Comparison of ENCODE assay signal across 5 cellular contexts in genomic region chr6:27194453-27194852, GRCh38. TPM values are rescaled to one million over a fixed set of nuclear protein-coding genes. Genes with fewer than 3 reads are reported as not detected.
DNase-seq lines count a peak whose midpoint lies in the region; ATAC-seq, FAIRE-seq and TF ChIP-seq lines count a peak whose summit lies in the region.
"Not testable (repeated sequence)": the region's sequence is repeated elsewhere in the genome, so short reads cannot be mapped to it uniquely, and the experiment has no call there.
"Had no signal": no experiment of that assay in that cellular context is flagged by ENCODE, and none has a peak within 500 bp of the region (broad histone marks: within the 10 kb centered on the region; RNA-seq: fewer than 3 reads in every experiment).

No MANE protein-coding gene starts in this region.

- H3K27ac Mint-ChIP-seq in T-helper 17 cell (peak overlapping the region; percentile 68), glutamatergic neuron (ENCODE audit: unreplicated experiment) (peak overlapping the region; percentile 60), neural progenitor cell (peak overlapping the region; percentile 30)

- not testable (repeated sequence) for FAIRE-seq in K562 (lab: Jason Lieb, UNC)

- H3K27ac ChIP-seq in K562 (ENCODE audit: extremely low read depth, low read depth, low read length); neural progenitor cell: not testable (repeated sequence)

- not testable (repeated sequence) for H3K79me2 ChIP-seq in K562 (ENCODE audit: control insufficient read depth, insufficient read depth, low read length); neural progenitor cell (ENCODE audit: low read depth)

- not testable (repeated sequence) for TF ChIP-seq RAD21 in K562 (CRISPR knock-in tag; conservative IDR thresholded peaks at IDR 0.05 in 1 of 2, IDR thresholded peaks at IDR 0.05 in 1 of 2)

- H3K4me3 ChIP-seq in K562, neural progenitor cell: not testable (repeated sequence)

- not testable (repeated sequence) for H3K27me3 ChIP-seq in K562 (ENCODE audit: control insufficient read depth in 2 of 2, insufficient read depth in 2 of 2, low read length in 2 of 2); neural progenitor cell

- not testable (repeated sequence) for TF ChIP-seq CTCF in K562 (IDR thresholded peaks at IDR 0.05 in 2 of 3, conservative IDR thresholded peaks at IDR 0.05 in 1 of 3; ENCODE audit: insufficient read depth in 2 of 3, low read depth in 1 of 3, low read length in 3 of 3); glutamatergic neuron (IDR thresholded peaks at IDR 0.05; ENCODE audit: partially characterized antibody, unreplicated experiment); neural progenitor cell (IDR thresholded peaks at IDR 0.05)

- not testable (repeated sequence) for H3F3A ChIP-seq in neural progenitor cell (ENCODE audit: low read depth)

- BruUV-seq in K562 (replicated peaks; lab: Mats Ljungman, UMichigan), result not testable (repeated sequence)

- not testable (repeated sequence) for TF ChIP-seq POLR2A in K562 (conservative IDR thresholded peaks at IDR 0.05)

- not testable (repeated sequence) for H3K9me3 ChIP-seq in T-helper 17 cell (ENCODE audit: control insufficient read depth, low read length, poor library complexity, severe bottlenecking); K562 (replicated peaks; ENCODE audit: control insufficient read depth, insufficient read depth, low read depth, low read length); neural progenitor cell (ENCODE audit: low read depth)

- CTCF ChIA-PET in K562 (lab: Yijun Ruan, JAX; ENCODE audit: low intra/inter-chr PET ratio), result not testable (repeated sequence)

- intact Hi-C loops in K562 (cut with micrococcal nuclease), result not testable (repeated sequence)

- not testable (repeated sequence) for DNase-seq in T-helper 17 cell; K562 (ENCODE audit: extremely low read depth in 1 of 4, low spot score in 3 of 4); glutamatergic neuron; neural progenitor cell (ENCODE audit: low spot score)

- not testable (repeated sequence) for H3K36me3 ChIP-seq in K562 (ENCODE audit: control insufficient read depth, insufficient read depth, low read length); neural progenitor cell

- ATAC-seq in T-helper 17 cell, K562: not testable (repeated sequence)

- not testable (repeated sequence) for H3K9ac ChIP-seq in K562 (ENCODE audit: insufficient read depth in 1 of 2, low read depth in 2 of 2, low read length in 2 of 2); neural progenitor cell

- not testable (repeated sequence) for H3K9me3 Mint-ChIP-seq in glutamatergic neuron (ENCODE audit: unreplicated experiment); neural progenitor cell

- H2AFZ ChIP-seq in K562 (ENCODE audit: low read depth, low read length); neural progenitor cell (replicated peaks): not testable (repeated sequence)

- H3K9me1 ChIP-seq in K562 (ENCODE audit: control insufficient read depth, insufficient read depth, low read length), result not testable (repeated sequence)

- in situ Hi-C loops in K562 (cut with MboI), result not testable (repeated sequence)

- 27% methylated on average over 3 of the region's 4 CpGs for WGBS in K562 (ENCODE audit: insufficient coverage, low coverage, missing lambda C conversion rate)

- peaks cover 28% of the 10 kb centered on the region for H3K27me3 Mint-ChIP-seq in T-helper 17 cell
- not testable (repeated sequence) for H3K27me3 Mint-ChIP-seq in glutamatergic neuron (ENCODE audit: unreplicated experiment); neural progenitor cell (ENCODE audit: insufficient read depth, low read depth)

- not testable (repeated sequence) for H3K4me1 Mint-ChIP-seq in T-helper 17 cell; glutamatergic neuron (ENCODE audit: low read depth, unreplicated experiment); neural progenitor cell

- not testable (repeated sequence) for TF ChIP-seq EP300 in K562 (IDR thresholded peaks at IDR 0.05; ENCODE audit: low read length)

- not testable (repeated sequence) for H4K20me1 ChIP-seq in K562 (replicated peaks; ENCODE audit: control insufficient read depth, insufficient read depth, low read length); neural progenitor cell (ENCODE audit: low read depth)

- H3K4me2 ChIP-seq in K562 (ENCODE audit: insufficient read depth, low read length); neural progenitor cell: not testable (repeated sequence)

- POLR2A ChIA-PET in K562 (lab: Yijun Ruan, JAX), result interaction anchor here (1.1 kb wide), 1 partner anchor 9 kb away, joined by 3 read pairs; no protein-coding TSS in a partner anchor

- not testable (repeated sequence) for H3K36me3 Mint-ChIP-seq in T-helper 17 cell (ENCODE audit: low read depth); glutamatergic neuron (ENCODE audit: unreplicated experiment); neural progenitor cell

- H3K4me3 Mint-ChIP-seq in T-helper 17 cell, neural progenitor cell: not testable (repeated sequence)
- peak overlapping the region; percentile 14 for H3K4me3 Mint-ChIP-seq in glutamatergic neuron (ENCODE audit: unreplicated experiment)

- not testable (repeated sequence) for H3K4me1 ChIP-seq in K562 (replicated peaks in 1 of 2; ENCODE audit: control insufficient read depth in 2 of 2, insufficient read depth in 2 of 2, low read length in 2 of 2); neural progenitor cell

TF ChIP-seq in K562, 482 proteins besides CTCF, POLR2A, EP300 and RAD21 (continues in another document):
- TF ChIP-seq TFE3 (CRISPR knock-in tag; IDR thresholded peaks at IDR 0.05) (peak; percentile 32; the same call in 1 of the 2 replicates), FOSL1 (tag; conservative IDR thresholded peaks at IDR 0.05) (peak; percentile 51), JUND (IDR thresholded peaks at IDR 0.05; ENCODE audit: borderline replicate concordance, low read depth, low read length) (peak; percentile 73), JUND (tag; IDR thresholded peaks at IDR 0.05; ENCODE audit: borderline replicate concordance, low read depth, low read length) (peak; percentile 67; the same call in 2 of the 3 replicates), USF1 (CRISPR knock-in tag; IDR thresholded peaks at IDR 0.05) (peak; percentile 81), TRIM24 (IDR thresholded peaks at IDR 0.05) (0 out of 4 replicates have a peak, but pooled peaks of 1 of the 2 experiments have one; percentile 24), ZNF316 (IDR thresholded peaks at IDR 0.05) (peak; percentile 16; the same call in 1 of the 2 replicates), BHLHE40 (IDR thresholded peaks at IDR 0.05; ENCODE audit: low read length) (peak; percentile 28; the same call in 1 of the 2 replicates)

RNA-seq across cellular contexts. Expression of gene PRSS16, which starts 53.0 kb away (rescaled TPM):
- total RNA-seq in T-helper 17 cell (1 to 10 TPM in 1 of 2 donors, under 1 TPM in 1; 0.80 to 2.0 TPM), K562 (2014; rRNA removed) (4.9 and 7.5 TPM in 2 replicates), K562 (2014; rRNA removed; fragmentation: Illumina TruSeq; extraction: Trizol) (2.8 and 4.5 TPM in 2 replicates), K562 (2015; rRNA removed; fragmentation: Illumina TruSeq; extraction: Trizol) (4.6 and 5.7 TPM in 2 replicates), K562 (2021) (12.1 and 12.7 TPM in 2 replicates), glutamatergic neuron (ENCODE audit: unreplicated experiment) (0.64 TPM), neural progenitor cell (ENCODE audit: low replicate concordance) (4.3 and 7.2 TPM in 2 replicates)
- 14.9 and 15.6 TPM in 2 replicates for total RNA-seq in K562 (2011; cell fraction: chromatin; rRNA removed; ENCODE audit: low replicate concordance)
- 14.3 and 15.8 TPM in 2 replicates for total RNA-seq in K562 (2011; cell fraction: nucleolus; rRNA removed)
- total RNA-seq in K562 (2011; cell fraction: nucleoplasm; rRNA removed), result 19.4 and 34.7 TPM in 2 replicates
- polyA plus RNA-seq in K562 (2011; rRNA removed) (19.3 and 29.6 TPM in 2 replicates), K562 (2014; fragmentation: Illumina TruSeq; extraction: Trizol) (13.1 and 17.4 TPM in 2 replicates), K562 (2014; fragmentation: Nextera tagmentation; extraction: Ambion mirVana) (10 to 100 TPM; 12.0 to 13.5 TPM), K562 (2014; rRNA removed) (21.3 and 21.8 TPM in 2 replicates)
- 32.3 and 43.3 TPM in 2 replicates for polyA plus RNA-seq in K562 (2011; cell fraction: cytosol; rRNA removed)
- polyA plus RNA-seq in K562 (2011; cell fraction: nucleus; rRNA removed), result 50.1 and 60.0 TPM in 2 replicates
- polyA plus RNA-seq in K562 (2012), result 15.6 and 44.4 TPM in 2 replicates
- 9.2 and 12.7 TPM in 2 replicates for polyA minus RNA-seq in K562 (2011; rRNA and poly(A)+ RNA removed)
- 5.9 and 6.6 TPM in 2 replicates for polyA minus RNA-seq in K562 (2011; cell fraction: cytosol; rRNA and poly(A)+ RNA removed)
- polyA minus RNA-seq in K562 (2011; cell fraction: nucleus; rRNA and poly(A)+ RNA removed), result 9.0 and 19.1 TPM in 2 replicates
- polyA plus RNA-seq: CD14-positive monocyte had no signal
